In genomic region chr3:10766049-10766705, GRCh38 we compare ENCODE assay signal across 23 cellular contexts. TPM values are rescaled to one million over a fixed set of nuclear protein-coding genes. Genes with fewer than 3 reads are reported as not detected.
DNase-seq lines count a peak whose midpoint lies in the region; ATAC-seq, FAIRE-seq and TF ChIP-seq lines count a peak whose summit lies in the region.
"Had no signal": no experiment of that assay in that cellular context is flagged by ENCODE, and none has a peak within 500 bp of the region (broad histone marks: within the 10 kb centered on the region; RNA-seq: fewer than 3 reads in every experiment).

No MANE protein-coding gene starts in this region.

- no peaks in the 10 kb centered on the region for H3K4me1 ChIP-seq in endodermal cell (ENCODE audit: control insufficient read depth, insufficient read depth, low read length)
- H3K4me1 ChIP-seq: BE2C had no signal

- H3K36me3 ChIP-seq in bronchial epithelial cell (ENCODE audit: control insufficient read depth, insufficient read depth, low read length): no peaks in the 10 kb centered on the region
- H3K36me3 ChIP-seq in endodermal cell (ENCODE audit: control insufficient read depth, insufficient read depth, low read length): no peaks in the 10 kb centered on the region
- H3K36me3 ChIP-seq: BE2C had no signal

- H3K27ac Mint-ChIP-seq in endodermal cell: no peak overlapping the region
- H3K27ac Mint-ChIP-seq in osteocyte (ENCODE audit: unreplicated experiment): no peak overlapping the region
- H3K27ac Mint-ChIP-seq: CD4-positive, CD25-positive, alpha-beta regulatory T cell; CD8-positive, alpha-beta memory T cell; H9 had no signal

- TF ChIP-seq CTCF in bronchial epithelial cell (IDR thresholded peaks at IDR 0.05; ENCODE audit: insufficient read depth, low read length, severe bottlenecking) (no peak), endodermal cell (conservative IDR thresholded peaks at IDR 0.05) (no peak), osteocyte (IDR thresholded peaks at IDR 0.05) (no peak)

- H3K27ac ChIP-seq in endodermal cell (ENCODE audit: low read depth, low read length): no peak overlapping the region

- 67 to 73% methylated on average over 2 to 4 of the region's 4 CpGs for WGBS in endodermal cell (ENCODE audit: insufficient coverage in 1 of 2, insufficient read length in 1 of 2), 2 experiments

- H3K27me3 Mint-ChIP-seq in endodermal cell (ENCODE audit: insufficient read depth) (peaks cover 10% of the 10 kb centered on the region), osteocyte (ENCODE audit: unreplicated experiment) (peaks cover 36% of the 10 kb centered on the region)

- no peak for ATAC-seq in stimulated activated naive CD8-positive, alpha-beta T cell treated with anti-CD3 and anti-CD28 coated beads, Interleukin-15, Interleukin-2, amounts not matched to agents 100 U/mL and 50 U/mL, for 24 hours
- ATAC-seq: GM12878, HepG2 had no signal

- H3K9me3 Mint-ChIP-seq in endodermal cell (no peaks in the 10 kb centered on the region), osteocyte (ENCODE audit: unreplicated experiment) (no peaks in the 10 kb centered on the region)
- H3K9me3 Mint-ChIP-seq: CD8-positive, alpha-beta memory T cell; H9 had no signal

- H3K9me3 ChIP-seq in endodermal cell (ENCODE audit: control insufficient read depth, low read length): no peaks in the 10 kb centered on the region
- H3K9me3 ChIP-seq: BE2C had no signal

- DNase-seq in bronchial epithelial cell (ENCODE audit: low read depth): no peak
- peak; percentile 19 for DNase-seq in endodermal cell
- DNase-seq in osteocyte (ENCODE audit: extremely low spot score, unreplicated experiment): peak; percentile 57
- no peak for DNase-seq in cardiac septum (ENCODE audit: low spot score)
- no peak for DNase-seq in kidney tubule cell (ENCODE audit: low spot score)
- no peak for DNase-seq in stimulated activated naive CD8-positive, alpha-beta T cell treated with anti-CD3 and anti-CD28 coated beads, Interleukin-15, Interleukin-2, amounts not matched to agents 100 U/mL and 50 U/mL, for 24 hours
- DNase-seq: ACHN; BE2C; C1 segment of cervical spinal cord; CD4-positive, CD25-positive, alpha-beta regulatory T cell; CD8-positive, alpha-beta memory T cell; COR-L47; DMS 273 treated with DMSO at 0.1 percent for 48 hours; DMS53; DND-41; EL had no signal

- H3K4me3 ChIP-seq in bronchial epithelial cell (ENCODE audit: low read depth, low read length) (no peak overlapping the region), endodermal cell (ENCODE audit: low read length) (no peak overlapping the region)
- H3K4me3 ChIP-seq: GM12878 had no signal

- FAIRE-seq in bronchial epithelial cell (lab: Jason Lieb, UNC): peak; percentile 82
- FAIRE-seq: A204.1, GM12878, GM19239, H1, HepG2 had no signal

- H3K27me3 ChIP-seq in bronchial epithelial cell (ENCODE audit: control insufficient read depth, insufficient read depth, low read length) (no peaks in the 10 kb centered on the region), endodermal cell (ENCODE audit: control insufficient read depth, insufficient read depth, low read length, poor library complexity, severe bottlenecking) (no peaks in the 10 kb centered on the region)
- H3K27me3 ChIP-seq: BE2C had no signal

- H3K4me1 Mint-ChIP-seq in endodermal cell: no peaks in the 10 kb centered on the region
- H3K4me1 Mint-ChIP-seq in osteocyte (ENCODE audit: unreplicated experiment): no peaks in the 10 kb centered on the region
- H3K4me1 Mint-ChIP-seq: CD4-positive, CD25-positive, alpha-beta regulatory T cell; CD8-positive, alpha-beta memory T cell had no signal

- H3K36me3 Mint-ChIP-seq in endodermal cell (ENCODE audit: low read depth) (no peaks in the 10 kb centered on the region), osteocyte (ENCODE audit: unreplicated experiment) (no peaks in the 10 kb centered on the region)
- H3K36me3 Mint-ChIP-seq: CD4-positive, CD25-positive, alpha-beta regulatory T cell; CD8-positive, alpha-beta memory T cell had no signal

- intact Hi-C loops in cardiac septum (cut with DNase I): no loop called here

- no peak overlapping the region for H3K4me3 Mint-ChIP-seq in endodermal cell
- H3K4me3 Mint-ChIP-seq in osteocyte (ENCODE audit: unreplicated experiment): no peak overlapping the region
- H3K4me3 Mint-ChIP-seq: CD4-positive, CD25-positive, alpha-beta regulatory T cell; CD8-positive, alpha-beta memory T cell; H9 had no signal

- H3K9ac ChIP-seq in endodermal cell (ENCODE audit: extremely low read depth, low read length, poor library complexity, severe bottlenecking): no peak overlapping the region

RNA-seq across cellular contexts. Expression of gene SLC6A11, which starts 49.9 kb away (rescaled TPM):
- 3.2 and 3.5 TPM in 2 replicates for total RNA-seq in bronchial epithelial cell
- total RNA-seq in endodermal cell: under 1 TPM; 0.27 to 0.73 TPM
- 0.82 TPM for polyA plus RNA-seq in endodermal cell (2013, experiment 1 of 2)
- polyA plus RNA-seq in endodermal cell (2013, experiment 2 of 2): 0.70 TPM
- not detected in 2 replicates for total RNA-seq in osteocyte
- total RNA-seq in cardiac septum: not detected
- total RNA-seq: CD4-positive, CD25-positive, alpha-beta regulatory T cell; CD8-positive, alpha-beta memory T cell; G401; GM12878 had no signal
- polyA plus RNA-seq: CD4-positive, CD25-positive, alpha-beta regulatory T cell; CD8-positive, alpha-beta memory T cell; GM12878 had no signal

Comparison
In these comparisons a context has a peak if more than half of its experiments do, and no peak if none do; other contexts are left out.
1. DNase-seq: peak in endodermal cell (single experiment) and osteocyte (single experiment); none in bronchial epithelial cell (single experiment), cardiac septum (single experiment), kidney tubule cell (single experiment) and stimulated activated naive CD8-positive, alpha-beta T cell treated with anti-CD3 and anti-CD28 coated beads, Interleukin-15, Interleukin-2, amounts not matched to agents 100 U/mL and 50 U/mL, for 24 hours (single experiment).